29 cellular contexts compared by ENCODE assay signal in genomic region chr1:92855236-92855635, GRCh38.
"Had no signal": no experiment of that assay in that cellular context is flagged by ENCODE, and none has a peak within 500 bp of the region (broad histone marks: within the 10 kb centered on the region; RNA-seq: fewer than 3 reads in every experiment).

No MANE protein-coding gene starts in this region.

- H3K27me3 ChIP-seq: ascending aorta, cardiac muscle cell had no signal

- H3K27ac ChIP-seq: ascending aorta, cardiac muscle cell, VCaP had no signal

- ATAC-seq: activated CD8-positive, alpha-beta T cell treated with anti-CD3 and anti-CD28 coated beads for 36 hours; activated naive CD8-positive, alpha-beta T cell treated with anti-CD3 and anti-CD28 coated beads, Interleukin-2, amount 50 U/mL, for 24 hours; activated T-cell treated with anti-CD3 and anti-CD28 coated beads, Interleukin-2, amount 50 U/mL, for 4 hours; activated T-cell treated with anti-CD3 and anti-CD28 coated beads, Interleukin-2, amount 50 U/mL, for 72 hours; activated T-helper 17 cell treated with anti-CD3 and anti-CD28 coated beads, Interleukin-2, amount 50 U/mL, for 72 hours had no signal

- H3K9me3 ChIP-seq: ascending aorta had no signal

- H3K4me1 ChIP-seq: ascending aorta had no signal

- H3K4me3 ChIP-seq: ascending aorta, cardiac muscle cell had no signal

- DNase-seq: activated B cell treated with CpG ODN at 0.5 μM for 24 hours; activated CD4-positive, alpha-beta memory T cell treated with anti-CD3 and anti-CD28 coated beads for 36 hours; activated CD4-positive, alpha-beta T cell treated with anti-CD3 and anti-CD28 coated beads for 4 hours; activated CD4-positive, alpha-beta T cell treated with anti-CD3 and anti-CD28 coated beads, Interleukin-2, amount 10 ng/mL, durations not matched to agents 24 days and 14 days; activated CD4-positive, alpha-beta T cell treated with anti-CD3 and anti-CD28 coated beads, Interleukin-2, amount 50 U/mL, for 1 hour; activated CD4-positive, alpha-beta T cell treated with anti-CD3 and anti-CD28 coated beads, Interleukin-2, amount 50 U/mL, for 4 hours; activated CD4-positive, CD25-positive, alpha-beta regulatory T cell treated with anti-CD3 and anti-CD28 coated beads, Interleukin-2, amount 50 U/mL, for 72 hours; activated CD8-positive, alpha-beta memory T cell treated with anti-CD3 and anti-CD28 coated beads, Interleukin-2, amount 50 U/mL, for 4 hours; activated CD8-positive, alpha-beta T cell treated with anti-CD3 and anti-CD28 coated beads for 36 hours; activated effector memory CD4-positive, alpha-beta T cell treated with anti-CD3 and anti-CD28 coated beads, Interleukin-2, amount 50 U/mL, for 16 hours; activated naive CD4-positive, alpha-beta T cell treated with anti-CD3 and anti-CD28 coated beads, Interleukin-2, amount 10 ng/mL, durations not matched to agents 7 days and 5 days; activated naive CD4-positive, alpha-beta T cell treated with Interleukin-2 at 50 U/mL for 16 hours; activated naive CD8-positive, alpha-beta T cell treated with anti-CD3 and anti-CD28 coated beads, Interleukin-2, amount 10 ng/mL, durations not matched to agents 7 days and 5 days; activated naive CD8-positive, alpha-beta T cell treated with anti-CD3 and anti-CD28 coated beads, Interleukin-2, amount 50 U/mL, for 24 hours; activated T-cell treated with anti-CD3 and anti-CD28 coated beads for 4 hours; activated T-cell treated with anti-CD3 and anti-CD28 coated beads, Interleukin-2, amount 50 U/mL, for 1 hour; activated T-cell treated with anti-CD3 and anti-CD28 coated beads, Interleukin-2, amount 50 U/mL, for 4 hours; activated T-cell treated with anti-CD3 and anti-CD28 coated beads, Interleukin-2, amount 50 U/mL, for 72 hours; amygdala; anterior cingulate cortex; caudate nucleus; cerebellar nuclear complex; T-helper 1 cell; T-helper 2 cell; T-helper 9 cell had no signal
